8 cellular contexts compared by ENCODE assay signal in genomic region chr15:97960364-97961066, GRCh38. TPM values are rescaled to one million over a fixed set of nuclear protein-coding genes. Genes with fewer than 3 reads are reported as not detected.
DNase-seq lines count a peak whose midpoint lies in the region; ATAC-seq and TF ChIP-seq lines count a peak whose summit lies in the region.

ARRDC4 (plus strand) TSS chr15:97960703; CDS start chr15:97960862, 159 bp downstream.

- H3K4me1 Mint-ChIP-seq in dendritic cell treated with granulocyte-macrophage colony-stimulating factor and Interleukin-4, amounts not matched to agents 40 ng/mL and 50 ng/mL, for 4 days (ENCODE audit: low read depth), result peaks cover 43% of the 10 kb centered on the region

- H3K36me3 Mint-ChIP-seq in dendritic cell treated with granulocyte-macrophage colony-stimulating factor and Interleukin-4, amounts not matched to agents 40 ng/mL and 50 ng/mL, for 4 days (ENCODE audit: low read depth), result peaks cover 45% of the 10 kb centered on the region

- H3K27ac Mint-ChIP-seq in dendritic cell treated with granulocyte-macrophage colony-stimulating factor and Interleukin-4, amounts not matched to agents 40 ng/mL and 50 ng/mL, for 4 days, result peak within 1 kb of the TSS; percentile 96

- H3K27me3 ChIP-seq in A673 (replicated peaks; ENCODE audit: insufficient read depth, low read depth, low read length, poor library complexity), result no peaks in the 10 kb centered on the region

- TF ChIP-seq CTCF in A673 (conservative IDR thresholded peaks at IDR 0.05; ENCODE audit: low read depth, low read length), result no peak

- H3K4me1 ChIP-seq in A673 (ENCODE audit: insufficient read depth, low read length, poor library complexity, severe bottlenecking), result peaks cover 6% of the 10 kb centered on the region

- H3K27ac ChIP-seq in A673 (ENCODE audit: low read depth, low read length, poor library complexity, severe bottlenecking), result peak within 1 kb of the TSS; percentile 54

- H3K4me3 Mint-ChIP-seq in dendritic cell treated with granulocyte-macrophage colony-stimulating factor and Interleukin-4, amounts not matched to agents 40 ng/mL and 50 ng/mL, for 4 days, result peak within 1 kb of the TSS; percentile 95

- CTCF ChIA-PET in A673 (lab: Charles Lee), result no interaction called here

- no TSS peak for BruUV-seq in A673 (replicated peaks; lab: Mats Ljungman, UMichigan)

- intact Hi-C loops in A673 (cut with micrococcal nuclease; ENCODE audit: unreplicated experiment), result no loop called here
- intact Hi-C loops in dendritic cell treated with granulocyte-macrophage colony-stimulating factor and Interleukin-4, amounts not matched to agents 40 ng/mL and 50 ng/mL, for 4 days (cut with micrococcal nuclease), result loop anchor here (2.0 to 10.0 kb wide), 6 partner anchors 37 to 1954 kb away; partner anchors contain the start of gene LRRC28

- ATAC-seq in GM19023 (IDR thresholded peaks at IDR 0.05; ENCODE audit: unreplicated experiment), result peak; percentile 88
- peak; percentile 92 for ATAC-seq in HG03432 (IDR thresholded peaks at IDR 0.05; ENCODE audit: unreplicated experiment)

- H3K9me3 ChIP-seq in A673 (ENCODE audit: low read depth, low read length, poor library complexity, severe bottlenecking), result no peaks in the 10 kb centered on the region

- H3K9me3 Mint-ChIP-seq in dendritic cell treated with granulocyte-macrophage colony-stimulating factor and Interleukin-4, amounts not matched to agents 40 ng/mL and 50 ng/mL, for 4 days, result no peaks in the 10 kb centered on the region

- H3K27me3 Mint-ChIP-seq in dendritic cell treated with granulocyte-macrophage colony-stimulating factor and Interleukin-4, amounts not matched to agents 40 ng/mL and 50 ng/mL, for 4 days, result no peaks in the 10 kb centered on the region

- no peaks in the 10 kb centered on the region for H3K36me3 ChIP-seq in A673 (ENCODE audit: insufficient read depth, low read length, poor library complexity, severe bottlenecking)

- peak within 1 kb of the TSS; percentile 86 for H3K4me3 ChIP-seq in A673 (ENCODE audit: low read depth, low read length, poor library complexity, severe bottlenecking)

- POLR2A ChIA-PET in A673 (lab: Charles Lee; ENCODE audit: low non-redundant PET), result no interaction called here

- DNase-seq in A673 (ENCODE audit: low spot score), result peak; percentile 99
- DNase-seq in NCI-H510A treated with DMSO at 0.1 percent for 48 hours (lab: John Stamatoyannopoulos, UW), result peak; percentile 80
- DNase-seq in activated CD4-positive, alpha-beta T cell treated with anti-CD3 and anti-CD28 coated beads, Interleukin-2, amount 50 U/mL, for 4 hours, result peak; percentile 93 to 95
- DNase-seq in left kidney (ENCODE audit: low read depth, low spot score), result peak; percentile 100
- peak; percentile 83 to 95 (median 93) for DNase-seq in stimulated activated CD4-positive, alpha-beta T cell treated with anti-CD3 and anti-CD28 coated beads, Interleukin-1b, Interleukin-23, amount 100 ng/mL, for 24 hours (ENCODE audit: low read depth in 4 of 4, low spot score in 1 of 4)

RNA-seq across cellular contexts. Expression of gene ARRDC4, which starts in this region (rescaled TPM):
- total RNA-seq in A673 (2021), result 2.1 and 3.6 TPM in 2 replicates

Comparison
In these comparisons a context has a peak if more than half of its experiments do, and no peak if none do; other contexts are left out.
1. Peak in every context shown above with its lines: DNase-seq, ATAC-seq, H3K4me3 ChIP-seq and H3K27ac ChIP-seq.